In the genomic region with DNA sequence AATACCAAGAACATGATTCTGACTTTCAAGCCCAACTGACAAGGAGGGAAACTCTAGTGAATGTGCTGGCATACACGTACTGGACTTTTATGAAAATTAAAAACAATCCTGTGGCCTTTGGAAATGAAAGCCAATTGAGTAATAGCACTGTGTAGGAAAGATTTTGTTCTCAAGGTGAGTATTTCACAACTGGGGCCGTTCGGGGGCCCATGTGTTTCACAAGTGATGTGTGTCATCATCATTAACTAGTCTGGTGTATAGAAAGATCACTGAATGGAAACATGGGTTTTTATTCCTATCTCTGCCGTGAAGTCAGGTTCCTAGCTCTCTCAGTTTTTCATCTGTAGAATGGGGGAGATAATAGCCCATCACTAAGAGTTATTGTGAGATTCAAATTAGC, we compare ENCODE assay signal across 13 cellular contexts.
DNase-seq lines count a peak whose midpoint lies in the region; ATAC-seq and TF ChIP-seq lines count a peak whose summit lies in the region.
"Had no signal": no experiment of that assay in that cellular context is flagged by ENCODE, and none has a peak within 500 bp of the region (broad histone marks: within the 10 kb centered on the region; RNA-seq: fewer than 3 reads in every experiment).

No MANE protein-coding gene starts in this region.

- DNase-seq in LHCN-M2 (ENCODE audit: low read depth), result peak; percentile 21
- DNase-seq in coronary artery (ENCODE audit: low spot score), result no peak
- peak; percentile 37 for DNase-seq in omental fat pad (ENCODE audit: low spot score)
- no peak for DNase-seq in NCI-H2029 treated with DMSO at 0.1 percent for 48 hours (lab: John Stamatoyannopoulos, UW)
- no peak for DNase-seq in NCI-H2081 (lab: John Stamatoyannopoulos, UW)
- DNase-seq in smooth muscle cell (lab: John Stamatoyannopoulos, UW; ENCODE audit: unreplicated experiment), result no peak
- DNase-seq: brain microvascular endothelial cell, DMS 273 treated with DMSO at 0.1 percent for 48 hours, NCI-H2227 treated with DMSO at 0.1 percent for 48 hours had no signal

- H3K36me3 ChIP-seq in BLaER1, result no peaks in the 10 kb centered on the region
- H3K36me3 ChIP-seq in smooth muscle cell (ENCODE audit: low read depth), result no peaks in the 10 kb centered on the region
- H3K36me3 ChIP-seq: brain microvascular endothelial cell had no signal

- 79% methylated on average over 4 of the region's 4 CpGs for WGBS in smooth muscle cell (ENCODE audit: low lambda C conversion rate)

- no peak overlapping the region for H3K27ac ChIP-seq in BLaER1
- H3K27ac ChIP-seq in coronary artery, result peak overlapping the region; percentile 21 to 51
- no peak overlapping the region for H3K27ac ChIP-seq in smooth muscle cell (ENCODE audit: low read depth)
- H3K27ac ChIP-seq: brain microvascular endothelial cell, foreskin keratinocyte had no signal

- H4K20me1 ChIP-seq in BLaER1, result no peaks in the 10 kb centered on the region
- H4K20me1 ChIP-seq in smooth muscle cell (ENCODE audit: low read depth), result no peaks in the 10 kb centered on the region

- H3K4me2 ChIP-seq in BLaER1 (peak overlapping the region; percentile 51), smooth muscle cell (no peak overlapping the region)

- H3K9ac ChIP-seq in BLaER1 (no peak overlapping the region), smooth muscle cell (ENCODE audit: low read depth) (no peak overlapping the region)

- peak; percentile 71 for ATAC-seq in omental fat pad (ENCODE audit: low FRiP score)
- ATAC-seq in GM21423 (IDR thresholded peaks at IDR 0.05; ENCODE audit: unreplicated experiment), result no peak
- ATAC-seq: foreskin keratinocyte, K562 had no signal

- no peak overlapping the region for H2AFZ ChIP-seq in smooth muscle cell (ENCODE audit: low read depth)

- H3K4me3 ChIP-seq in BLaER1 (no peak overlapping the region), coronary artery (no peak overlapping the region), smooth muscle cell (no peak overlapping the region)
- H3K4me3 ChIP-seq: K562 had no signal

- H3K4me1 ChIP-seq in BLaER1 (peaks cover 53% of the 10 kb centered on the region), smooth muscle cell (ENCODE audit: low read depth) (no peaks in the 10 kb centered on the region)
- H3K4me1 ChIP-seq: foreskin keratinocyte had no signal

- H3K79me2 ChIP-seq in smooth muscle cell (ENCODE audit: low read depth), result no peaks in the 10 kb centered on the region

- H3K9me3 ChIP-seq in BLaER1 (peaks cover 41% of the 10 kb centered on the region), smooth muscle cell (replicated peaks; ENCODE audit: low read depth) (no peaks in the 10 kb centered on the region)

- H3K27me3 ChIP-seq in BLaER1 (no peaks in the 10 kb centered on the region), smooth muscle cell (ENCODE audit: low read depth) (no peaks in the 10 kb centered on the region)
- H3K27me3 ChIP-seq: brain microvascular endothelial cell, foreskin keratinocyte had no signal

- TF ChIP-seq CTCF in coronary artery (IDR thresholded peaks at IDR 0.05), result no peak
- no peak for TF ChIP-seq CTCF in omental fat pad (IDR thresholded peaks at IDR 0.05)
- no peak for TF ChIP-seq CTCF in smooth muscle cell (IDR thresholded peaks at IDR 0.05; ENCODE audit: borderline replicate concordance, insufficient read depth, poor library complexity, severe bottlenecking)

- no peaks in the 10 kb centered on the region for H3F3A ChIP-seq in smooth muscle cell (ENCODE audit: low read depth)

Comparison
In these comparisons a context has a peak if more than half of its experiments do, and no peak if none do; other contexts are left out.
1. H3K27ac ChIP-seq: peak in coronary artery (2 of 2); none in BLaER1 (single experiment) and smooth muscle cell (single experiment).
2. DNase-seq: peak in LHCN-M2 (single experiment) and omental fat pad (single experiment); none in coronary artery (single experiment), NCI-H2029 treated with DMSO at 0.1 percent for 48 hours (single experiment), NCI-H2081 (0 of 2) and smooth muscle cell (single experiment).